ENCODE assay signal across 8 cellular contexts in the genomic region with DNA sequence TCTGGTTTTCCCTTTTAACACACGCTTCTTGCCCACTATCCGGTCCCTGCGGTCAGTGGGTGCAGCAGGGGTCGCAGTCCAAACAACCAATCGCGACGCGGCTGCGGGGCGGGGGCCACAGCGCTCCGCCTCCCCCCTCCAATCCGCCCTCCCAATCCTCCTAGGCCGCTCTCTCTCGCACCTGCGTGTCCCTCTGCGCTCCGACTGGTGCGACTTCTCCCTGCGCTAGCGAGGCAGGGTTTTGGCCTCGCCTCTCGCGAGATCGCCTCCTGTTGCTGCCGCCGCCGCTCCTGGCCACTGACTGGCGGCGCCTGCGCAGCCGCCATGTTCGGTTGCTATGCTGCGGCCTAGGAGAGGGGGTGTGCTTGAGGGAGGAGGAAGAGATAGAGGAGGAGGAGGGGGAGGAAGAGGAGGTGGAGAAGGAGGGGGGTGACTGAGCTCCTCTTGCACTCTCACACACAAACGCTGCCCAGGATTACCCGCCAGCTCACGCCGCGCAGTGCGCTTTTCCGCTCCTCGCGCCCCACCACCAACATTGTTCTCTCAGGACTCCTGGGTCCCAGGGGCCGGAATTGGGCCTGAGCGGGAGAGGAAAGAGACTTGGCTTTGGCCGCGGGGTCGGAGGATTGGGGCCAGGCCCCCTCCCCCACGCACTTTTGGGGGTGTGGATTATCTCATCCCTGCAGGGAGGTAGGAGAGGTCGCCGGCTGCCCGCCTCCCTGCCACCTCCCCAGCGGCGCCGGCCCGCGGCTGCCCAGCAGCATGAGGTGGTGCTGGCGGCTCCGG. TPM values are rescaled to one million over a fixed set of nuclear protein-coding genes. Genes with fewer than 3 reads are reported as not detected.
DNase-seq lines count a peak whose midpoint lies in the region; ATAC-seq and TF ChIP-seq lines count a peak whose summit lies in the region.

TSS of gene PTPN4 (plus strand) at position 472 of the 786 bp plus-strand sequence. CDS start 49,932 bp downstream, outside the sequence.

- intact Hi-C loops in head of caudate nucleus (cut with DNase I): no loop called here

- H3K4me3 Mint-ChIP-seq in osteocyte (ENCODE audit: unreplicated experiment): peak within 1 kb of the TSS; percentile 86

- peaks cover 7% of the 10 kb centered on the region for H3K27me3 Mint-ChIP-seq in osteocyte (ENCODE audit: unreplicated experiment)

- peaks cover 6% of the 10 kb centered on the region for H3K4me1 ChIP-seq in thymus (ENCODE audit: control insufficient read depth, insufficient read depth, low read length)

- peak within 1 kb of the TSS; percentile 84 for H3K4me3 ChIP-seq in GM12864 (ENCODE audit: low read depth, low read length)
- H3K4me3 ChIP-seq in thymus (ENCODE audit: low read length): peak within 1 kb of the TSS; percentile 92

- peak within 1 kb of the TSS; percentile 84 for H3K27ac Mint-ChIP-seq in osteocyte (ENCODE audit: unreplicated experiment)

- H3K9me3 ChIP-seq in thymus (ENCODE audit: control insufficient read depth): no peaks in the 10 kb centered on the region

- under 1% methylated on average over 59 of the region's 59 CpGs for WGBS in thymus

- H3K27ac ChIP-seq in thymus (ENCODE audit: low read depth): peak within 1 kb of the TSS; percentile 97

- H3K27me3 ChIP-seq in thymus (ENCODE audit: control insufficient read depth, insufficient read depth): no peaks in the 10 kb centered on the region

- peak; percentile 96 for DNase-seq in GM12864 (ENCODE audit: low read depth)
- DNase-seq in NCI-H1417 (lab: John Stamatoyannopoulos, UW): peak; percentile 93 to 99 (median 98)
- DNase-seq in SW 1271 (lab: John Stamatoyannopoulos, UW): peak; percentile 93 to 99
- DNase-seq in activated naive CD8-positive, alpha-beta T cell treated with anti-CD3 and anti-CD28 coated beads, Interleukin-2, amount 50 U/mL, for 16 hours (ENCODE audit: low read depth, low spot score): peak; percentile 88
- DNase-seq in head of caudate nucleus: peak; percentile 83 to 97 (median 93)
- DNase-seq in osteocyte (ENCODE audit: extremely low spot score, unreplicated experiment): peak; percentile 98

- H3K4me1 Mint-ChIP-seq in osteocyte (ENCODE audit: unreplicated experiment): peaks cover 27% of the 10 kb centered on the region

- no peaks in the 10 kb centered on the region for H3K36me3 Mint-ChIP-seq in osteocyte (ENCODE audit: unreplicated experiment)

- no peaks in the 10 kb centered on the region for H3K36me3 ChIP-seq in thymus (ENCODE audit: control insufficient read depth, insufficient read depth)

- peak; percentile 96 for ATAC-seq in HG02759 (IDR thresholded peaks at IDR 0.05; ENCODE audit: unreplicated experiment)

- H3K9me3 Mint-ChIP-seq in osteocyte (ENCODE audit: unreplicated experiment): no peaks in the 10 kb centered on the region

- TF ChIP-seq CTCF in GM12864 (IDR thresholded peaks at IDR 0.05; ENCODE audit: low read depth, low read length, missing control alignments) (no peak), osteocyte (IDR thresholded peaks at IDR 0.05) (no peak)

RNA-seq across cellular contexts. Expression of gene PTPN4, which starts in this region (rescaled TPM):
- 18.3 and 21.4 TPM in 2 replicates for total RNA-seq in osteocyte
- 11.9 TPM for polyA plus RNA-seq in thymus

Comparison
In these comparisons a context has a peak if more than half of its experiments do, and no peak if none do; other contexts are left out.
1. Peak in every context shown above with its lines: DNase-seq, ATAC-seq, H3K4me3 ChIP-seq and H3K27ac ChIP-seq.